ENCODE assay signal across 22 cellular contexts in genomic region chr11:104246590-104246989, GRCh38.
"Had no signal": no experiment of that assay in that cellular context is flagged by ENCODE, and none has a peak within 500 bp of the region (broad histone marks: within the 10 kb centered on the region; RNA-seq: fewer than 3 reads in every experiment).

No MANE protein-coding gene starts in this region.

- H3K4me3 ChIP-seq: SJSA1, SK-N-MC had no signal

- DNase-seq: KBM-7, MV-4-11, NCI-H1048, NCI-H1105, NCI-H1417, NCI-H1436 treated with DMSO at 0.1 percent for 48 hours, NCI-H1694, NCI-H187 treated with DMSO at 0.1 percent for 48 hours, NCI-H2029 treated with DMSO at 0.1 percent for 48 hours, NCI-H2227 treated with DMSO at 0.1 percent for 48 hours, NCI-H524, NCI-H526 treated with DMSO at 0.1 percent for 48 hours, NCI-H748 treated with DMSO at 0.1 percent for 48 hours, Right ventricle myocardium superior, RPMI8226, SIG-M5, SW 1271 had no signal

- H3K4me1 ChIP-seq: SJSA1 had no signal

- H3K9me3 ChIP-seq: SJSA1 had no signal

- H3K27me3 ChIP-seq: SJSA1 had no signal

- H3K36me3 ChIP-seq: SJSA1 had no signal

- H3K27ac ChIP-seq: HL-60, SJSA1, SK-N-MC had no signal

- FAIRE-seq: HTR-8/SVneo, RCC 7860 had no signal
